ENCODE assay signal across 9 cellular contexts in genomic region chr2:237421542-237422047, GRCh38. TPM values are rescaled to one million over a fixed set of nuclear protein-coding genes. Genes with fewer than 3 reads are reported as not detected.
DNase-seq lines count a peak whose midpoint lies in the region; ATAC-seq and TF ChIP-seq lines count a peak whose summit lies in the region.
"Had no signal": no experiment of that assay in that cellular context is flagged by ENCODE, and none has a peak within 500 bp of the region (broad histone marks: within the 10 kb centered on the region; RNA-seq: fewer than 3 reads in every experiment).

No MANE protein-coding gene starts in this region.

- H3K9me3 ChIP-seq in heart left ventricle, result no peaks in the 10 kb centered on the region
- H3K9me3 ChIP-seq in transverse colon, result no peaks in the 10 kb centered on the region

- H3K27ac Mint-ChIP-seq in activated naive CD4-positive, alpha-beta T cell treated with anti-CD3 and anti-CD28 coated beads, Interleukin-2, amount 50 U/mL, for 24 hours, result peak overlapping the region; percentile 74
- H3K27ac Mint-ChIP-seq in progenitor cell of endocrine pancreas, result no peak overlapping the region
- H3K27ac Mint-ChIP-seq: dendritic cell treated with granulocyte-macrophage colony-stimulating factor and Interleukin-4, amounts not matched to agents 40 ng/mL and 50 ng/mL, for 4 days had no signal

- H3K27ac ChIP-seq in heart left ventricle (peak overlapping the region in 7 of 12 donors; percentile 0 to 71 (median 41)), transverse colon (peak overlapping the region; percentile 28 to 78 (median 51))

- peak; percentile 94 for ATAC-seq in SK-N-SH treated with all-trans-retinoic acid at 6 μM for 48 hours
- ATAC-seq in heart left ventricle, result peak; percentile 73 to 91 (median 87)
- no peak for ATAC-seq in HG02840 (IDR thresholded peaks at IDR 0.05; ENCODE audit: low FRiP score, unreplicated experiment)

- no peaks in the 10 kb centered on the region for H3K9me3 Mint-ChIP-seq in activated naive CD4-positive, alpha-beta T cell treated with anti-CD3 and anti-CD28 coated beads, Interleukin-2, amount 50 U/mL, for 24 hours
- no peaks in the 10 kb centered on the region for H3K9me3 Mint-ChIP-seq in progenitor cell of endocrine pancreas (ENCODE audit: low read depth)
- H3K9me3 Mint-ChIP-seq: dendritic cell treated with granulocyte-macrophage colony-stimulating factor and Interleukin-4, amounts not matched to agents 40 ng/mL and 50 ng/mL, for 4 days had no signal

- H3K4me3 ChIP-seq in heart left ventricle, result peak overlapping the region in 7 of 12 donors; percentile 5 to 39 (median 23)
- H3K4me3 ChIP-seq in transverse colon, result peak overlapping the region in 1 of 4 donors; percentile 8

- H3K4me1 ChIP-seq in heart left ventricle (peaks cover 0 to 28% (median 13%) of the 10 kb centered on the region in 12 donors), transverse colon (peaks cover 4 to 11% (median 8%) of the 10 kb centered on the region in 4 donors)

- peak overlapping the region; percentile 67 for H3K4me3 Mint-ChIP-seq in activated naive CD4-positive, alpha-beta T cell treated with anti-CD3 and anti-CD28 coated beads, Interleukin-2, amount 50 U/mL, for 24 hours
- H3K4me3 Mint-ChIP-seq in progenitor cell of endocrine pancreas (ENCODE audit: low read depth), result no peak overlapping the region
- H3K4me3 Mint-ChIP-seq: dendritic cell treated with granulocyte-macrophage colony-stimulating factor and Interleukin-4, amounts not matched to agents 40 ng/mL and 50 ng/mL, for 4 days had no signal

- TF ChIP-seq CTCF in heart left ventricle (IDR thresholded peaks at IDR 0.05), result peak; percentile 72 to 97 (median 82)
- TF ChIP-seq CTCF in progenitor cell of endocrine pancreas (IDR thresholded peaks at IDR 0.05; ENCODE audit: unreplicated experiment), result peak; percentile 73
- peak; percentile 76 to 80 (median 76) for TF ChIP-seq CTCF in transverse colon (IDR thresholded peaks at IDR 0.05)

- TF ChIP-seq POLR2A in heart left ventricle (IDR thresholded peaks at IDR 0.05) (no peak), transverse colon (IDR thresholded peaks at IDR 0.05) (no peak)

- H3K27me3 ChIP-seq in heart left ventricle, result no peaks in the 10 kb centered on the region
- H3K27me3 ChIP-seq in transverse colon, result peaks cover 10% of the 10 kb centered on the region

- TF ChIP-seq EP300 in transverse colon (IDR thresholded peaks at IDR 0.05; ENCODE audit: low read depth), result no peak

- H3K36me3 ChIP-seq in heart left ventricle (no peaks in the 10 kb centered on the region), transverse colon (no peaks in the 10 kb centered on the region)

- peaks cover 45% of the 10 kb centered on the region for H3K4me1 Mint-ChIP-seq in activated naive CD4-positive, alpha-beta T cell treated with anti-CD3 and anti-CD28 coated beads, Interleukin-2, amount 50 U/mL, for 24 hours
- H3K4me1 Mint-ChIP-seq in progenitor cell of endocrine pancreas (ENCODE audit: low read depth), result no peaks in the 10 kb centered on the region

- WGBS in heart left ventricle, 4 donors, result 7 to 9% (median 8%) methylated on average over 13 to 20 of the region's 20 CpGs
- WGBS in transverse colon (ENCODE audit: low coverage in 1 of 2), 2 donors, result 8% methylated on average over 20 of the region's 20 CpGs; no CpG with 5 or more reads in 1 of the 2 donors

- intact Hi-C loops in heart left ventricle (cut with DNase I), result loop anchor here (1.0 to 10.0 kb wide), 8 partner anchors 36 to 153 kb away; no protein-coding TSS in a partner anchor
- intact Hi-C loops in transverse colon (cut with DNase I; ENCODE audit: low total_unique reads), result loop anchor here (5.0 kb wide), 1 partner anchor 51 kb away; no protein-coding TSS in a partner anchor

- in situ Hi-C loops in transverse colon (cut with MboI; ENCODE audit: low pct_ligation_motif_present in 1 of 4, low pct_unique_long_range_greater_than_20kb in 1 of 4, low sequenced_read_pairs in 3 of 4), result loop anchor here in 2 of 4 donors (25.0 kb wide), 1 partner anchor 259 kb away; no protein-coding TSS in a partner anchor

- H3K27me3 Mint-ChIP-seq in activated naive CD4-positive, alpha-beta T cell treated with anti-CD3 and anti-CD28 coated beads, Interleukin-2, amount 50 U/mL, for 24 hours, result no peaks in the 10 kb centered on the region
- H3K27me3 Mint-ChIP-seq in progenitor cell of endocrine pancreas, result peaks cover 68% of the 10 kb centered on the region

- peak; percentile 86 for DNase-seq in EL
- peak; percentile 57 for DNase-seq in LoVo (ENCODE audit: low spot score)
- peak; percentile 73 to 86 (median 75) for DNase-seq in heart left ventricle
- peak; percentile 30 for DNase-seq in progenitor cell of endocrine pancreas (ENCODE audit: low spot score, unreplicated experiment)
- peak; percentile 81 for DNase-seq in transverse colon

- peaks cover 1% of the 10 kb centered on the region for H3K36me3 Mint-ChIP-seq in activated naive CD4-positive, alpha-beta T cell treated with anti-CD3 and anti-CD28 coated beads, Interleukin-2, amount 50 U/mL, for 24 hours
- H3K36me3 Mint-ChIP-seq in progenitor cell of endocrine pancreas (ENCODE audit: insufficient read depth), result no peaks in the 10 kb centered on the region

TF ChIP-seq in SK-N-SH treated with all-trans-retinoic acid at 6 μM for 48 hours, 23 proteins besides CTCF, POLR2A, EP300 and RAD21 (continues in another document):
- no peak for TF ChIP-seq TOX (CRISPR knock-in tag; IDR thresholded peaks at IDR 0.05; ENCODE audit: borderline replicate concordance)
- no peak for TF ChIP-seq POU6F1 (CRISPR knock-in tag; IDR thresholded peaks at IDR 0.05; ENCODE audit: borderline replicate concordance, low read depth)
- TF ChIP-seq PPARA (CRISPR knock-in tag; IDR thresholded peaks at IDR 0.05; ENCODE audit: borderline replicate concordance), result no peak
- TF ChIP-seq BACH2 (CRISPR knock-in tag; IDR thresholded peaks at IDR 0.05; ENCODE audit: borderline replicate concordance), result no peak
- TF ChIP-seq ZFP3 (CRISPR knock-in tag; IDR thresholded peaks at IDR 0.05), result no peak
- TF ChIP-seq ZFP30 (CRISPR knock-in tag; IDR thresholded peaks at IDR 0.05), result no peak
- TF ChIP-seq ESRRG (CRISPR knock-in tag; IDR thresholded peaks at IDR 0.05), result no peak
- no peak for TF ChIP-seq GLIS3 (CRISPR knock-in tag; IDR thresholded peaks at IDR 0.05)
- no peak for TF ChIP-seq ARNTL (CRISPR knock-in tag; IDR thresholded peaks at IDR 0.05; ENCODE audit: borderline replicate concordance, low read depth)
- TF ChIP-seq ZNF8 (CRISPR knock-in tag; IDR thresholded peaks at IDR 0.05), result no peak
- TF ChIP-seq PATZ1 (CRISPR knock-in tag; IDR thresholded peaks at IDR 0.05; ENCODE audit: borderline replicate concordance), result no peak
- no peak for TF ChIP-seq CSRNP3 (CRISPR knock-in tag; IDR thresholded peaks at IDR 0.05)
- no peak for TF ChIP-seq OSR1 (CRISPR knock-in tag; IDR thresholded peaks at IDR 0.05)

RNA-seq across cellular contexts. Expression of gene COL6A3, which starts 7.6 kb away (rescaled TPM):
- total RNA-seq in heart left ventricle, result 100 to 1,000 TPM in 3 of 9 donors, 10 to 100 TPM in 6; 41.3 to 290 (median 87.3) TPM
- polyA plus RNA-seq in heart left ventricle, result 100 to 1,000 TPM in 1 of 2 donors, 10 to 100 TPM in 1; 17.4 to 115 TPM
- total RNA-seq in progenitor cell of endocrine pancreas, result 0.82 and 1.0 TPM in 2 replicates
- total RNA-seq in transverse colon, result 100 to 1,000 TPM in 1 of 4 donors, 10 to 100 TPM in 3; 68.1 to 261 (median 75.6) TPM

Comparison
In these comparisons a context has a peak if more than half of its experiments do, and no peak if none do; other contexts are left out.
1. DNase-seq: peak in every context shown above with its lines; median percentile 86 in EL; 81 in transverse colon; 75 in heart left ventricle; 57 in LoVo; 30 in progenitor cell of endocrine pancreas.
2. RNA of gene COL6A3, which starts 7.6 kb away (total RNA-seq): 41.3 to 290 TPM in heart left ventricle and 68.1 to 261 TPM in transverse colon; 0.82 to 1.0 TPM in progenitor cell of endocrine pancreas; every median in the first group is over 10 times any median in the second.
3. Peak in every context shown above with its lines, with median percentiles within 50 percentile points of each other: CTCF ChIP-seq.